13 cellular contexts compared by ENCODE assay signal in genomic region chr5:58751222-58751621, GRCh38.
DNase-seq lines count a peak whose midpoint lies in the region; ATAC-seq and TF ChIP-seq lines count a peak whose summit lies in the region.
"Had no signal": no experiment of that assay in that cellular context is flagged by ENCODE, and none has a peak within 500 bp of the region (broad histone marks: within the 10 kb centered on the region; RNA-seq: fewer than 3 reads in every experiment).

No MANE protein-coding gene starts in this region.

- no peak overlapping the region for H3K27ac ChIP-seq in breast epithelium
- no peak overlapping the region for H3K27ac ChIP-seq in transverse colon
- H3K27ac ChIP-seq: esophagus squamous epithelium had no signal

- POLR2A ChIA-PET in MCF 10A (lab: Yijun Ruan, JAX) = no interaction called here

- 45 to 50% methylated on average over 2 to 3 of the region's 3 CpGs for WGBS in transverse colon (ENCODE audit: low coverage in 1 of 2), 2 donors

- H3K9me3 ChIP-seq in breast epithelium (no peaks in the 10 kb centered on the region), transverse colon (no peaks in the 10 kb centered on the region)
- H3K9me3 ChIP-seq: esophagus squamous epithelium had no signal

- H3K27me3 ChIP-seq in breast epithelium = no peaks in the 10 kb centered on the region
- no peaks in the 10 kb centered on the region for H3K27me3 ChIP-seq in transverse colon
- H3K27me3 ChIP-seq: esophagus squamous epithelium had no signal

- in situ Hi-C loops in transverse colon (cut with MboI; ENCODE audit: low pct_ligation_motif_present in 1 of 4, low pct_unique_long_range_greater_than_20kb in 1 of 4, low sequenced_read_pairs in 3 of 4) = no loop called here

- no TSS peak for BruUV-seq in MCF 10A (replicated peaks; lab: Mats Ljungman, UMichigan)

- no peak overlapping the region for H3K4me3 Mint-ChIP-seq in MCF 10A (ENCODE audit: unreplicated experiment)
- H3K4me3 Mint-ChIP-seq: B cell; stimulated activated naive CD8-positive, alpha-beta T cell treated with anti-CD3 and anti-CD28 coated beads, Interleukin-15, Interleukin-2, amounts not matched to agents 100 ng/mL and 50 ng/mL, for 24 hours had no signal

- no peak for TF ChIP-seq POLR2A in breast epithelium (IDR thresholded peaks at IDR 0.05)
- no peak for TF ChIP-seq POLR2A in transverse colon (IDR thresholded peaks at IDR 0.05)

- TF ChIP-seq CTCF in MCF 10A (IDR thresholded peaks at IDR 0.05; ENCODE audit: unreplicated experiment) (no peak), breast epithelium (IDR thresholded peaks at IDR 0.05) (no peak), epithelial cell of proximal tubule (conservative IDR thresholded peaks at IDR 0.05; ENCODE audit: low read depth, low read length) (no peak), transverse colon (IDR thresholded peaks at IDR 0.05) (no peak)

- H3K36me3 Mint-ChIP-seq in MCF 10A (ENCODE audit: insufficient read depth, unreplicated experiment) = no peaks in the 10 kb centered on the region

- CTCF ChIA-PET in MCF 10A (lab: Yijun Ruan, JAX) = no interaction called here

- DNase-seq in MCF 10A (ENCODE audit: unreplicated experiment) (peak; percentile 25), breast epithelium (ENCODE audit: low spot score in 2 of 2) (no peak), RKO (ENCODE audit: low spot score) (peak; percentile 87), epithelial cell of proximal tubule (ENCODE audit: low read depth) (peak; percentile 38), transverse colon (peak; percentile 33), NCI-H1417 treated with DMSO at 0.1 percent for 48 hours (lab: John Stamatoyannopoulos, UW) (no peak)
- DNase-seq: anterior cingulate cortex, esophagus squamous epithelium had no signal

- no peaks in the 10 kb centered on the region for H3K9me3 Mint-ChIP-seq in MCF 10A (ENCODE audit: unreplicated experiment)
- H3K9me3 Mint-ChIP-seq: stimulated activated naive CD8-positive, alpha-beta T cell treated with anti-CD3 and anti-CD28 coated beads, Interleukin-15, Interleukin-2, amounts not matched to agents 100 ng/mL and 50 ng/mL, for 24 hours had no signal

- H3K4me1 Mint-ChIP-seq in MCF 10A (ENCODE audit: insufficient read depth, unreplicated experiment) = no peaks in the 10 kb centered on the region
- H3K4me1 Mint-ChIP-seq: B cell had no signal

- intact Hi-C loops in MCF 10A (cut with micrococcal nuclease) (no loop called here), breast epithelium (cut with DNase I; ENCODE audit: low total_unique reads) (no loop called here), transverse colon (cut with DNase I; ENCODE audit: low total_unique reads) (no loop called here)

- no peak overlapping the region for H3K27ac Mint-ChIP-seq in MCF 10A (ENCODE audit: low read depth, unreplicated experiment)
- H3K27ac Mint-ChIP-seq: B cell; stimulated activated naive CD8-positive, alpha-beta T cell treated with anti-CD3 and anti-CD28 coated beads, Interleukin-15, Interleukin-2, amounts not matched to agents 100 ng/mL and 50 ng/mL, for 24 hours had no signal

- H3K4me1 ChIP-seq in breast epithelium (no peaks in the 10 kb centered on the region), transverse colon (no peaks in the 10 kb centered on the region)
- H3K4me1 ChIP-seq: esophagus squamous epithelium had no signal

- H3K36me3 ChIP-seq in breast epithelium (no peaks in the 10 kb centered on the region), transverse colon (no peaks in the 10 kb centered on the region)
- H3K36me3 ChIP-seq: esophagus squamous epithelium had no signal

- TF ChIP-seq EP300 in transverse colon (IDR thresholded peaks at IDR 0.05; ENCODE audit: low read depth) = no peak

- no peak for ATAC-seq in esophagus mucosa
- no peak for ATAC-seq in GM18519 (IDR thresholded peaks at IDR 0.05; ENCODE audit: low FRiP score, unreplicated experiment)

- peaks cover 88% of the 10 kb centered on the region for H3K27me3 Mint-ChIP-seq in MCF 10A (ENCODE audit: insufficient read depth, unreplicated experiment)
- H3K27me3 Mint-ChIP-seq: B cell had no signal

- H3K4me3 ChIP-seq in breast epithelium (no peak overlapping the region), epithelial cell of proximal tubule (ENCODE audit: low read depth, low read length) (no peak overlapping the region), transverse colon (no peak overlapping the region)
- H3K4me3 ChIP-seq: esophagus squamous epithelium, lung had no signal

Comparison
In these comparisons a context has a peak if more than half of its experiments do, and no peak if none do; other contexts are left out.
1. DNase-seq: peak in MCF 10A (single experiment), RKO (single experiment), epithelial cell of proximal tubule (single experiment) and transverse colon (single experiment); none in breast epithelium (0 of 2) and NCI-H1417 treated with DMSO at 0.1 percent for 48 hours (single experiment).